In the genomic region with DNA sequence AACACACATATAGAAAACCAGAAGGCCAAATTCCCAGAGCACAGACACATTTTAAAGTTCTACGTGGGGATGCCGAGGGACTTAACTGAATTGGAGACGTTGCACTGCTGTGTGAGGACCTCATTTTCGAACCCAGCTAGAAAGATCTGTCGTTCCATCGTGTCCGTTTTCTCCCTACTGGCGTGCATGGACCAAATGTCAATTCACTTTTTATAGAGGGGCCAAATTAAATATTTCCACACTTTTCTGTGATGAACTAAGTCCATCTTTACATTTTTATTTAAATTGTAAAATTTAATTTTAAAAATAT, we compare ENCODE assay signal across 8 cellular contexts.
A peak's percentile ranks its signal among the peaks of the same experiment; 100 is the strongest.
DNase-seq lines count a peak whose midpoint lies in the region; ATAC-seq and TF ChIP-seq lines count a peak whose summit lies in the region.

No MANE protein-coding gene starts in this region.

- H3K27ac Mint-ChIP-seq in nephron, result peak overlapping the region; percentile 98 to 99 (median 98)

- no peaks in the 10 kb centered on the region for H3K36me3 ChIP-seq in DOHH2 (ENCODE audit: control insufficient read depth, low read length)
- no peaks in the 10 kb centered on the region for H3K36me3 ChIP-seq in Loucy (ENCODE audit: insufficient read depth, low read length)

- peak overlapping the region; percentile 92 for H3K4me3 ChIP-seq in DOHH2 (ENCODE audit: low read length)
- peak overlapping the region; percentile 91 for H3K4me3 ChIP-seq in Loucy (ENCODE audit: low read length, poor library complexity, severe bottlenecking)
- peak overlapping the region; percentile 83 for H3K4me3 ChIP-seq in choroid plexus epithelial cell (ENCODE audit: low read depth, low read length)

- H3K9me2 ChIP-seq in DOHH2 (replicated peaks; ENCODE audit: control insufficient read depth, low read length), result no peaks in the 10 kb centered on the region
- H3K9me2 ChIP-seq in Loucy (replicated peaks; ENCODE audit: low read depth, low read length), result no peaks in the 10 kb centered on the region

- H3K36me3 Mint-ChIP-seq in nephron (ENCODE audit: low read depth), result peaks cover 3% of the 10 kb centered on the region

- ATAC-seq in HG03457 (IDR thresholded peaks at IDR 0.05; ENCODE audit: unreplicated experiment) (no peak), GM19397 (IDR thresholded peaks at IDR 0.05; ENCODE audit: unreplicated experiment) (no peak), HG03097 (IDR thresholded peaks at IDR 0.05; ENCODE audit: low FRiP score, unreplicated experiment) (no peak)
- no peak for ATAC-seq in activated CD4-positive, CD25-positive, alpha-beta regulatory T cell treated with anti-CD3 and anti-CD28 coated beads, Interleukin-2, amount 50 U/mL, for 24 hours

- no peaks in the 10 kb centered on the region for H3K9me3 ChIP-seq in DOHH2 (ENCODE audit: control insufficient read depth, insufficient read depth, low read length)
- no peaks in the 10 kb centered on the region for H3K9me3 ChIP-seq in Loucy (ENCODE audit: insufficient read depth, low read depth, low read length)

- H3K4me1 ChIP-seq in DOHH2 (ENCODE audit: control insufficient read depth, low read length), result peaks cover 35% of the 10 kb centered on the region
- H3K4me1 ChIP-seq in Loucy (ENCODE audit: insufficient read depth, low read length, poor library complexity, severe bottlenecking), result peaks cover 55% of the 10 kb centered on the region

- H3F3A ChIP-seq in DOHH2 (ENCODE audit: control insufficient read depth, insufficient read depth), result peaks cover 21% of the 10 kb centered on the region
- H3F3A ChIP-seq in Loucy (ENCODE audit: low read depth), result peaks cover 4% of the 10 kb centered on the region; the same call in 1 of the 2 replicates

- H2AFZ ChIP-seq in Loucy (ENCODE audit: low read length), result peak overlapping the region; percentile 75

- H3K27me3 ChIP-seq in DOHH2 (ENCODE audit: control insufficient read depth, low read length) (peaks cover 11% of the 10 kb centered on the region), Loucy (ENCODE audit: insufficient read depth, low read length, poor library complexity, severe bottlenecking) (no peaks in the 10 kb centered on the region)

- peak overlapping the region; percentile 98 to 99 (median 99) for H3K4me3 Mint-ChIP-seq in nephron

- no peak for DNase-seq in choroid plexus epithelial cell (ENCODE audit: low read depth)

- TF ChIP-seq CTCF in DOHH2 (IDR thresholded peaks at IDR 0.05; ENCODE audit: low read depth, low read length, poor library complexity, severe bottlenecking), result no peak
- no peak for TF ChIP-seq CTCF in Loucy (conservative IDR thresholded peaks at IDR 0.05; ENCODE audit: low read length)
- TF ChIP-seq CTCF in choroid plexus epithelial cell (conservative IDR thresholded peaks at IDR 0.05; ENCODE audit: low read depth, low read length), result no peak
- TF ChIP-seq CTCF in nephron (IDR thresholded peaks at IDR 0.05; ENCODE audit: unreplicated experiment in 3 of 3), result no peak

- H3K79me2 ChIP-seq in DOHH2 (ENCODE audit: control insufficient read depth, low read length), result peaks cover 72% of the 10 kb centered on the region
- peaks cover 77% of the 10 kb centered on the region for H3K79me2 ChIP-seq in Loucy (ENCODE audit: insufficient read depth, low read length)

- H4K20me1 ChIP-seq in DOHH2 (ENCODE audit: control insufficient read depth, insufficient read depth, low read depth, low read length) (peaks cover 13% of the 10 kb centered on the region; the same call in 1 of the 2 replicates), Loucy (ENCODE audit: insufficient read depth, low read length, poor library complexity, severe bottlenecking) (peaks cover 65% of the 10 kb centered on the region)

- H3K27me3 Mint-ChIP-seq in nephron (ENCODE audit: low read depth), result peaks cover 5% of the 10 kb centered on the region

- peak overlapping the region; percentile 80 for H3K9ac ChIP-seq in Loucy (ENCODE audit: low read depth, low read length, poor library complexity, severe bottlenecking)

- peak overlapping the region; percentile 86 for H3K27ac ChIP-seq in DOHH2 (ENCODE audit: low read depth, low read length)

- H3K4me2 ChIP-seq in DOHH2 (ENCODE audit: low read length), result peak overlapping the region; percentile 84
- peak overlapping the region; percentile 98 for H3K4me2 ChIP-seq in Loucy (ENCODE audit: low read depth, low read length, poor library complexity, severe bottlenecking)

- peaks cover 61% of the 10 kb centered on the region for H3K4me1 Mint-ChIP-seq in nephron

- H3K9me3 Mint-ChIP-seq in nephron, result no peaks in the 10 kb centered on the region
